In genomic region chr20:18056174-18057105, GRCh38 we compare ENCODE assay signal across 8 cellular contexts. TPM values are rescaled to one million over a fixed set of nuclear protein-coding genes. Genes with fewer than 3 reads are reported as not detected.
DNase-seq lines count a peak whose midpoint lies in the region; ATAC-seq and TF ChIP-seq lines count a peak whose summit lies in the region.

No MANE protein-coding gene starts in this region.

- DNase-seq in activated CD8-positive, alpha-beta memory T cell treated with anti-CD3 and anti-CD28 coated beads for 24 hours, result peak; percentile 63
- no peak for DNase-seq in activated CD8-positive, alpha-beta memory T cell treated with anti-CD3 and anti-CD28 coated beads, Interleukin-2, amount 50 U/mL, for 4 hours
- DNase-seq in Panc1 (ENCODE audit: low read depth, low spot score) (no peak), epithelial cell of prostate (ENCODE audit: low read depth, low spot score) (no peak), NOMO-1 treated with DMSO at 0.1 percent for 48 hours (lab: John Stamatoyannopoulos, UW; ENCODE audit: unreplicated experiment) (no peak), NOMO-1 (lab: John Stamatoyannopoulos, UW; ENCODE audit: unreplicated experiment in 2 of 2) (no peak)

- peak; percentile 67 for ATAC-seq in Panc1
- ATAC-seq in HG03025 (IDR thresholded peaks at IDR 0.05; ENCODE audit: low FRiP score, unreplicated experiment), result no peak

- intact Hi-C loops in Panc1 (cut with micrococcal nuclease; ENCODE audit: unreplicated experiment), result loop anchor here (10.0 kb wide), 1 partner anchor 218 kb away; no protein-coding TSS in a partner anchor

- TF ChIP-seq CTCF in Panc1 (IDR thresholded peaks at IDR 0.05) (no peak), neutrophil (IDR thresholded peaks at IDR 0.05) (no peak)

- in situ Hi-C loops in Panc1 (cut with HindIII; ENCODE audit: low pct_unique_long_range_greater_than_20kb, low sequenced_read_pairs), result no loop called here

- H3K9me3 ChIP-seq in Panc1 (ENCODE audit: control insufficient read depth, insufficient read depth, low read depth, low read length) (no peaks in the 10 kb centered on the region), neutrophil (no peaks in the 10 kb centered on the region)

- H3K4me3 ChIP-seq in Panc1 (ENCODE audit: low read depth in 2 of 2, low read length in 2 of 2) (peak overlapping the region; percentile 46 to 55), neutrophil (ENCODE audit: low read depth in 1 of 2, low read length in 1 of 2) (peak overlapping the region; percentile 45 to 68)

- H3K4me1 ChIP-seq in Panc1 (ENCODE audit: control insufficient read depth, insufficient read depth, low read length) (peaks cover 9% of the 10 kb centered on the region), neutrophil (ENCODE audit: control insufficient read depth in 1 of 2, insufficient read depth in 1 of 2, low read depth in 1 of 2, low read length in 1 of 2) (peaks cover 30 to 38% of the 10 kb centered on the region in 2 experiments)

- POLR2A ChIA-PET in Panc1 (lab: Charles Lee), result no interaction called here

- H3K27ac ChIP-seq in Panc1 (ENCODE audit: low read length) (no peak overlapping the region), epithelial cell of prostate (peak overlapping the region; percentile 60), neutrophil (no peak overlapping the region)

- peaks cover 25% of the 10 kb centered on the region for H3K27me3 ChIP-seq in Panc1 (ENCODE audit: control insufficient read depth, insufficient read depth, low read length)
- peaks cover 77% of the 10 kb centered on the region for H3K27me3 ChIP-seq in neutrophil

- BruUV-seq in Panc1 (replicated peaks; lab: Mats Ljungman, UMichigan), result no TSS peak

- CTCF ChIA-PET in Panc1 (lab: Charles Lee), result no interaction called here

- no peaks in the 10 kb centered on the region for H3K36me3 ChIP-seq in Panc1 (ENCODE audit: control insufficient read depth, insufficient read depth, low read length)
- H3K36me3 ChIP-seq in neutrophil, result no peaks in the 10 kb centered on the region

RNA-seq across cellular contexts. Expression of gene OVOL2, which starts 1.3 kb away (rescaled TPM):
- total RNA-seq in Panc1 (2021; ENCODE audit: unreplicated experiment), result 0.77 TPM
- polyA plus RNA-seq in Panc1 (2012; ENCODE audit: insufficient read length), result 0.30 TPM
